ENCODE assay signal across 8 cellular contexts in the genomic region with DNA sequence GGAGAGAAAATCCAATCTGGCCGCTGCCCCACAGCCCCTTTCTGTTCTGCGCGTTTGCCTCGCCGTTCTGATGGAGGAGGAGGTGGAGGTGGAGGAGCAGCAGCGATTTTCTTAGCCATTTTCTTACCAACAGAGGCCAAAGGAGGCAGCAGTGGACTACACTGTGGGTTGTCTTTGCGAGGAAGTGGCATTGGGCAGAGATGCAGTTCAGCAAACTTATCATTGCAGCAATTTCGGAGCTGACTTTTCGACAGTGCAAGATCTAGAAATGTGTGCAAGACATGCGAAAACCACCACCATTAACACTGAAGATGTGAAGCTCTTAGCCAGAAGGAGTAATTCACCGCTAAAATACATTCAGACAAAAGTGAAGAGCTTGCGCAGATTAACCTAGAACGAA. TPM values are rescaled to one million over a fixed set of nuclear protein-coding genes. Genes with fewer than 3 reads are reported as not detected.
DNase-seq lines count a peak whose midpoint lies in the region; ATAC-seq and TF ChIP-seq lines count a peak whose summit lies in the region.

No MANE protein-coding gene starts in this region.

- TF ChIP-seq POLR2A in NB4 (IDR thresholded peaks at IDR 0.05; ENCODE audit: extremely low read depth, insufficient read length): no peak

- H3K4me3 ChIP-seq in NB4 (ENCODE audit: low read depth, low read length) (peak overlapping the region; percentile 60), fibroblast of pulmonary artery (replicated peaks; ENCODE audit: low read depth, low read length) (peak overlapping the region; percentile 67), psoas muscle (no peak overlapping the region)

- in situ Hi-C loops in GM13976 (cut with MboI; ENCODE audit: low sequenced_read_pairs, unreplicated experiment): no loop called here

- 75 to 78% (median 76%) methylated on average over 13 of the region's 13 CpGs for WGBS in psoas muscle, 3 donors

- no peaks in the 10 kb centered on the region for H3K36me3 ChIP-seq in psoas muscle (ENCODE audit: insufficient read depth in 1 of 2, low read depth in 1 of 2)

- TF ChIP-seq CTCF in NB4 (IDR thresholded peaks at IDR 0.05; ENCODE audit: low read depth, low read length): peak; percentile 83
- TF ChIP-seq CTCF in fibroblast of pulmonary artery (IDR thresholded peaks at IDR 0.05; ENCODE audit: low read length, missing control alignments): peak; percentile 67
- TF ChIP-seq CTCF in psoas muscle (IDR thresholded peaks at IDR 0.05): peak; percentile 11
- no peak for TF ChIP-seq CTCF in GM13976 (IDR thresholded peaks at IDR 0.05; ENCODE audit: borderline replicate concordance, control extremely low read depth, extremely low read depth, insufficient read depth, missing control alignments)

- ATAC-seq in psoas muscle: no peak
- no peak for ATAC-seq in GM18858 (IDR thresholded peaks at IDR 0.05; ENCODE audit: unreplicated experiment)

- no peaks in the 10 kb centered on the region for H3K9me3 ChIP-seq in psoas muscle

- intact Hi-C loops in psoas muscle (cut with DNase I): loop anchor here (5.0 to 10.0 kb wide), 3 partner anchors 47 to 579 kb away; no protein-coding TSS in a partner anchor

- H3K4me1 ChIP-seq in psoas muscle: peaks cover 6% of the 10 kb centered on the region

- peak; percentile 61 for DNase-seq in DMS53 treated with DMSO at 0.1 percent for 48 hours (lab: John Stamatoyannopoulos, UW; ENCODE audit: unreplicated experiment)
- peak; percentile 92 for DNase-seq in NB4 (ENCODE audit: low read depth)
- peak; percentile 8 for DNase-seq in activated T-cell treated with anti-CD3 and anti-CD28 coated beads for 48 hours (ENCODE audit: low read depth)
- DNase-seq in fibroblast of pulmonary artery (ENCODE audit: low read depth): peak; percentile 74
- no peak for DNase-seq in psoas muscle
- no peak for DNase-seq in GM13976 (ENCODE audit: low spot score)
- no peak for DNase-seq in OCI-M2 (lab: John Stamatoyannopoulos, UW; ENCODE audit: unreplicated experiment)

- H3K27me3 ChIP-seq in psoas muscle (ENCODE audit: insufficient read depth in 3 of 3, low read length in 2 of 3): no peaks in the 10 kb centered on the region

- H3K27ac ChIP-seq in psoas muscle: no peak overlapping the region

RNA-seq across cellular contexts. Expression of gene ARL4A, which starts 1.9 kb away (rescaled TPM):
- total RNA-seq in psoas muscle: 10 to 100 TPM in 1 of 4 donors, 1 to 10 TPM in 3; 2.5 to 15.3 (median 5.2) TPM
- polyA plus RNA-seq in psoas muscle: 10 to 100 TPM in 2 of 3 donors, 1 to 10 TPM in 1; 6.6 to 47.7 (median 12.6) TPM

Comparison
In these comparisons a context has a peak if more than half of its experiments do, and no peak if none do; other contexts are left out.
1. DNase-seq: peak in DMS53 treated with DMSO at 0.1 percent for 48 hours (single experiment), NB4 (single experiment), activated T-cell treated with anti-CD3 and anti-CD28 coated beads for 48 hours (single experiment) and fibroblast of pulmonary artery (single experiment); none in psoas muscle (0 of 2), GM13976 (single experiment) and OCI-M2 (single experiment).